Comparison of ENCODE assay signal across 12 cellular contexts in genomic region chr3:16514799-16515353, GRCh38. TPM values are rescaled to one million over a fixed set of nuclear protein-coding genes. Genes with fewer than 3 reads are reported as not detected.
A peak's percentile ranks its signal among the peaks of the same experiment; 100 is the strongest.
DNase-seq lines count a peak whose midpoint lies in the region; ATAC-seq and TF ChIP-seq lines count a peak whose summit lies in the region.
"Had no signal": no experiment of that assay in that cellular context is flagged by ENCODE, and none has a peak within 500 bp of the region (broad histone marks: within the 10 kb centered on the region; RNA-seq: fewer than 3 reads in every experiment).

No MANE protein-coding gene starts in this region.

- peak overlapping the region; percentile 78 for H3K27ac Mint-ChIP-seq in activated CD8-positive, alpha-beta memory T cell treated with anti-CD3 and anti-CD28 coated beads, Interleukin-2, amount 10 ng/mL, durations not matched to agents 7 days and 5 days
- no peak overlapping the region for H3K27ac Mint-ChIP-seq in HFFc6
- H3K27ac Mint-ChIP-seq in activated naive CD8-positive, alpha-beta T cell treated with anti-CD3 and anti-CD28 coated beads, Interleukin-2, amount 10 ng/mL, durations not matched to agents 7 days and 5 days = peak overlapping the region; percentile 8

- WGBS in psoas muscle, 3 donors = 88 to 92% (median 91%) methylated on average over 4 of the region's 4 CpGs

- DNase-seq in activated CD8-positive, alpha-beta memory T cell treated with anti-CD3 and anti-CD28 coated beads, Interleukin-2, amount 10 ng/mL, durations not matched to agents 7 days and 5 days = no peak
- DNase-seq in activated CD8-positive, alpha-beta memory T cell treated with anti-CD3 and anti-CD28 coated beads, Interleukin-2, amount 50 U/mL, for 4 hours = no peak
- DNase-seq in HFFc6 = no peak
- no peak for DNase-seq in activated naive CD8-positive, alpha-beta T cell treated with anti-CD3 and anti-CD28 coated beads, Interleukin-2, amount 10 ng/mL, durations not matched to agents 7 days and 5 days
- DNase-seq in psoas muscle = no peak
- no peak for DNase-seq in NCI-H2107 (lab: John Stamatoyannopoulos, UW)
- DNase-seq in activated CD4-positive, CD25-positive, alpha-beta regulatory T cell (lab: John Stamatoyannopoulos, UW) = no peak
- DNase-seq: activated CD8-positive, alpha-beta memory T cell treated with anti-CD3 and anti-CD28 coated beads for 24 hours; GDM1; Right ventricle myocardium superior had no signal

- POLR2A ChIA-PET in activated naive CD8-positive, alpha-beta T cell treated with anti-CD3 and anti-CD28 coated beads, Interleukin-2, amount 10 ng/mL, durations not matched to agents 7 days and 5 days (lab: Charles Lee) = no interaction called here

- peak overlapping the region; percentile 100 for H3K4me3 Mint-ChIP-seq in activated CD8-positive, alpha-beta memory T cell treated with anti-CD3 and anti-CD28 coated beads, Interleukin-2, amount 10 ng/mL, durations not matched to agents 7 days and 5 days
- peak overlapping the region; percentile 98 for H3K4me3 Mint-ChIP-seq in HFFc6
- H3K4me3 Mint-ChIP-seq in activated naive CD8-positive, alpha-beta T cell treated with anti-CD3 and anti-CD28 coated beads, Interleukin-2, amount 10 ng/mL, durations not matched to agents 7 days and 5 days = peak overlapping the region; percentile 84

- intact Hi-C loops in psoas muscle (cut with DNase I) = loop anchor here in 1 of 2 donors (5.0 kb wide), 1 partner anchor 118 kb away; no protein-coding TSS in a partner anchor

- peak overlapping the region; percentile 69 for H3K4me3 ChIP-seq in psoas muscle

- no peak for ATAC-seq in activated CD8-positive, alpha-beta memory T cell treated with anti-CD3 and anti-CD28 coated beads, Interleukin-2, amount 10 ng/mL, durations not matched to agents 7 days and 5 days
- no peak for ATAC-seq in activated naive CD8-positive, alpha-beta T cell treated with anti-CD3 and anti-CD28 coated beads, Interleukin-2, amount 10 ng/mL, durations not matched to agents 7 days and 5 days (ENCODE audit: low read depth)
- ATAC-seq in psoas muscle (no peak), GM18517 (IDR thresholded peaks at IDR 0.05; ENCODE audit: unreplicated experiment) (no peak)
- ATAC-seq: esophagus mucosa had no signal

- H3K4me1 ChIP-seq in psoas muscle = peaks cover 43% of the 10 kb centered on the region

- H3K36me3 Mint-ChIP-seq in activated CD8-positive, alpha-beta memory T cell treated with anti-CD3 and anti-CD28 coated beads, Interleukin-2, amount 10 ng/mL, durations not matched to agents 7 days and 5 days = peaks cover 36% of the 10 kb centered on the region
- no peaks in the 10 kb centered on the region for H3K36me3 Mint-ChIP-seq in HFFc6 (ENCODE audit: low read depth)
- H3K36me3 Mint-ChIP-seq in activated naive CD8-positive, alpha-beta T cell treated with anti-CD3 and anti-CD28 coated beads, Interleukin-2, amount 10 ng/mL, durations not matched to agents 7 days and 5 days = peaks cover 4% of the 10 kb centered on the region

- H3K27ac ChIP-seq in psoas muscle = peak overlapping the region; percentile 69

- H3K9me3 ChIP-seq in psoas muscle = no peaks in the 10 kb centered on the region

- CTCF ChIA-PET in activated CD8-positive, alpha-beta memory T cell treated with anti-CD3 and anti-CD28 coated beads, Interleukin-2, amount 10 ng/mL, durations not matched to agents 7 days and 5 days (lab: Charles Lee) = interaction anchor here (2.2 kb wide), 1 partner anchor 23 kb away, joined by 6 read pairs; no protein-coding TSS in a partner anchor

- TF ChIP-seq CTCF in HFFc6 (IDR thresholded peaks at IDR 0.05) (no peak), psoas muscle (IDR thresholded peaks at IDR 0.05) (no peak)

- no peaks in the 10 kb centered on the region for H3K27me3 ChIP-seq in psoas muscle (ENCODE audit: insufficient read depth in 3 of 3, low read length in 2 of 3)

- H3K36me3 ChIP-seq in psoas muscle (ENCODE audit: insufficient read depth in 1 of 2, low read depth in 1 of 2) = peaks cover 0 to under 1% of the 10 kb centered on the region in 2 donors

- H3K27me3 Mint-ChIP-seq in activated CD8-positive, alpha-beta memory T cell treated with anti-CD3 and anti-CD28 coated beads, Interleukin-2, amount 10 ng/mL, durations not matched to agents 7 days and 5 days = no peaks in the 10 kb centered on the region
- H3K27me3 Mint-ChIP-seq in HFFc6 (ENCODE audit: insufficient read depth) = no peaks in the 10 kb centered on the region; the same call in 1 of the 2 replicates
- H3K27me3 Mint-ChIP-seq in activated naive CD8-positive, alpha-beta T cell treated with anti-CD3 and anti-CD28 coated beads, Interleukin-2, amount 10 ng/mL, durations not matched to agents 7 days and 5 days = no peaks in the 10 kb centered on the region

- H3K9me3 Mint-ChIP-seq in activated CD8-positive, alpha-beta memory T cell treated with anti-CD3 and anti-CD28 coated beads, Interleukin-2, amount 10 ng/mL, durations not matched to agents 7 days and 5 days (ENCODE audit: low read depth) = peaks cover 17% of the 10 kb centered on the region
- no peaks in the 10 kb centered on the region for H3K9me3 Mint-ChIP-seq in HFFc6
- peaks cover 2% of the 10 kb centered on the region for H3K9me3 Mint-ChIP-seq in activated naive CD8-positive, alpha-beta T cell treated with anti-CD3 and anti-CD28 coated beads, Interleukin-2, amount 10 ng/mL, durations not matched to agents 7 days and 5 days

- H3K4me1 Mint-ChIP-seq in activated CD8-positive, alpha-beta memory T cell treated with anti-CD3 and anti-CD28 coated beads, Interleukin-2, amount 10 ng/mL, durations not matched to agents 7 days and 5 days = peaks cover 65% of the 10 kb centered on the region
- peaks cover 61% of the 10 kb centered on the region for H3K4me1 Mint-ChIP-seq in HFFc6 (ENCODE audit: low read depth)
- H3K4me1 Mint-ChIP-seq in activated naive CD8-positive, alpha-beta T cell treated with anti-CD3 and anti-CD28 coated beads, Interleukin-2, amount 10 ng/mL, durations not matched to agents 7 days and 5 days = peaks cover 53% of the 10 kb centered on the region

RNA-seq across cellular contexts. Expression of gene RFTN1, which starts 1.4 kb away (rescaled TPM):
- total RNA-seq in activated CD8-positive, alpha-beta memory T cell treated with anti-CD3 and anti-CD28 coated beads, Interleukin-2, amount 10 ng/mL, durations not matched to agents 7 days and 5 days = 10 to 100 TPM; 78.0 to 96.7 TPM
- total RNA-seq in HFFc6 (2021; fragmentation: NEBNext Ultra II Directional; extraction: Animal tissue kit (Norgen Biotek cat#: 25700)) = 10 to 100 TPM; 53.4 to 62.4 (median 57.4) TPM
- total RNA-seq in activated naive CD8-positive, alpha-beta T cell treated with anti-CD3 and anti-CD28 coated beads, Interleukin-2, amount 10 ng/mL, durations not matched to agents 7 days and 5 days = 10 to 100 TPM; 64.4 to 66.7 TPM
- 10 to 100 TPM; 11.5 to 21.8 (median 16.8) TPM for total RNA-seq in psoas muscle
- 10 to 100 TPM in 2 of 3 donors, 1 to 10 TPM in 1; 9.1 to 33.1 (median 14.9) TPM for polyA plus RNA-seq in psoas muscle
